ENCODE assay signal across 13 cellular contexts in genomic region chr3:177836671-177837070, GRCh38.
DNase-seq lines count a peak whose midpoint lies in the region; ATAC-seq and TF ChIP-seq lines count a peak whose summit lies in the region.
"Had no signal": no experiment of that assay in that cellular context is flagged by ENCODE, and none has a peak within 500 bp of the region (broad histone marks: within the 10 kb centered on the region; RNA-seq: fewer than 3 reads in every experiment).

No MANE protein-coding gene starts in this region.

- H3K27ac Mint-ChIP-seq in stimulated activated effector memory CD8-positive, alpha-beta T cell treated with anti-CD3 and anti-CD28 coated beads, Interleukin-12 subunit alpha, Interleukin-12 subunit beta, amount 100 ng/mL, for 72 hours: no peak overlapping the region
- no peak overlapping the region for H3K27ac Mint-ChIP-seq in naive thymus-derived CD8-positive, alpha-beta T cell

- H3K36me3 ChIP-seq in body of pancreas (replicated peaks in 1 of 2; ENCODE audit: insufficient read depth in 1 of 2, low read depth in 2 of 2): no peaks in the 10 kb centered on the region
- no peaks in the 10 kb centered on the region for H3K36me3 ChIP-seq in right lobe of liver
- H3K36me3 ChIP-seq: adrenal gland had no signal

- H3K36me3 Mint-ChIP-seq in stimulated activated effector memory CD8-positive, alpha-beta T cell treated with anti-CD3 and anti-CD28 coated beads, Interleukin-12 subunit alpha, Interleukin-12 subunit beta, amount 100 ng/mL, for 72 hours: no peaks in the 10 kb centered on the region
- no peaks in the 10 kb centered on the region for H3K36me3 Mint-ChIP-seq in naive thymus-derived CD8-positive, alpha-beta T cell

- no peak overlapping the region for H3K4me3 Mint-ChIP-seq in stimulated activated effector memory CD8-positive, alpha-beta T cell treated with anti-CD3 and anti-CD28 coated beads, Interleukin-12 subunit alpha, Interleukin-12 subunit beta, amount 100 ng/mL, for 72 hours
- H3K4me3 Mint-ChIP-seq in naive thymus-derived CD8-positive, alpha-beta T cell: no peak overlapping the region

- no peaks in the 10 kb centered on the region for H3K9me3 Mint-ChIP-seq in stimulated activated effector memory CD8-positive, alpha-beta T cell treated with anti-CD3 and anti-CD28 coated beads, Interleukin-12 subunit alpha, Interleukin-12 subunit beta, amount 100 ng/mL, for 72 hours
- H3K9me3 Mint-ChIP-seq in naive thymus-derived CD8-positive, alpha-beta T cell: no peaks in the 10 kb centered on the region

- no peaks in the 10 kb centered on the region for H3K27me3 Mint-ChIP-seq in naive thymus-derived CD8-positive, alpha-beta T cell

- intact Hi-C loops in body of pancreas (cut with DNase I) (no loop called here), right lobe of liver (cut with DNase I) (no loop called here)

- POLR2A ChIA-PET in naive thymus-derived CD8-positive, alpha-beta T cell (lab: Charles Lee): interaction anchor here (0.6 kb wide), 1 partner anchor 248 kb away, joined by 3 read pairs; no protein-coding TSS in a partner anchor

- WGBS in body of pancreas, 2 donors: 33 to 35% methylated on average over 5 of the region's 5 CpGs
- WGBS in right lobe of liver (ENCODE audit: insufficient coverage, low coverage, low lambda C conversion rate, missing lambda C conversion rate): 39% methylated on average over 5 of the region's 5 CpGs

- peak overlapping the region in 1 of 4 donors; percentile 10 for H3K27ac ChIP-seq in body of pancreas
- H3K27ac ChIP-seq in right lobe of liver: no peak overlapping the region
- H3K27ac ChIP-seq: HL-60 had no signal

- no peak for TF ChIP-seq POLR2A in body of pancreas (IDR thresholded peaks at IDR 0.05)
- TF ChIP-seq POLR2A in right lobe of liver (IDR thresholded peaks at IDR 0.05): no peak

- H3K4me3 ChIP-seq in body of pancreas (no peak overlapping the region), right lobe of liver (no peak overlapping the region)
- H3K4me3 ChIP-seq: adrenal gland, skin epidermis had no signal

- ATAC-seq in body of pancreas (peak; percentile 24), right lobe of liver (peak in 3 of 4 donors; percentile 28 to 57 (median 50))
- no peak for ATAC-seq in stimulated activated effector memory CD8-positive, alpha-beta T cell treated with anti-CD3 and anti-CD28 coated beads, Interleukin-12 subunit alpha, Interleukin-12 subunit beta, amount 100 ng/mL, for 72 hours
- ATAC-seq in naive thymus-derived CD8-positive, alpha-beta T cell: no peak

- H3K27me3 ChIP-seq in body of pancreas (no peaks in the 10 kb centered on the region), right lobe of liver (no peaks in the 10 kb centered on the region)
- H3K27me3 ChIP-seq: adrenal gland had no signal

- H3K4me1 Mint-ChIP-seq in stimulated activated effector memory CD8-positive, alpha-beta T cell treated with anti-CD3 and anti-CD28 coated beads, Interleukin-12 subunit alpha, Interleukin-12 subunit beta, amount 100 ng/mL, for 72 hours: no peaks in the 10 kb centered on the region
- H3K4me1 Mint-ChIP-seq in naive thymus-derived CD8-positive, alpha-beta T cell: peaks cover 0 to 8% (median 3%) of the 10 kb centered on the region in 4 donors

- DNase-seq in AG09319 (ENCODE audit: extremely low read depth, low read depth): peak; percentile 48
- peak; percentile 38 for DNase-seq in NCI-H1436 (lab: John Stamatoyannopoulos, UW)
- no peak for DNase-seq in body of pancreas
- DNase-seq in right lobe of liver: no peak
- DNase-seq in NCI-H226: no peak
- DNase-seq in GM19238 (ENCODE audit: insufficient read length, low spot score): no peak
- DNase-seq in stimulated activated effector memory CD8-positive, alpha-beta T cell treated with anti-CD3 and anti-CD28 coated beads, Interleukin-12 subunit alpha, Interleukin-12 subunit beta, amount 100 ng/mL, for 72 hours (ENCODE audit: low spot score in 2 of 2): no peak
- no peak for DNase-seq in naive thymus-derived CD8-positive, alpha-beta T cell
- DNase-seq: GF-D8, NCI-H2081 treated with DMSO at 0.1 percent for 48 hours had no signal

- no peaks in the 10 kb centered on the region for H3K4me1 ChIP-seq in body of pancreas
- peaks cover 0 to 7% (median 0%) of the 10 kb centered on the region in 4 donors for H3K4me1 ChIP-seq in right lobe of liver

- TF ChIP-seq CTCF in AG09319 (IDR thresholded peaks at IDR 0.05; ENCODE audit: low read depth, low read length) (no peak), body of pancreas (IDR thresholded peaks at IDR 0.05) (no peak), right lobe of liver (IDR thresholded peaks at IDR 0.05) (no peak)

- H3K9me3 ChIP-seq in body of pancreas: no peaks in the 10 kb centered on the region
- H3K9me3 ChIP-seq in right lobe of liver: no peaks in the 10 kb centered on the region
- H3K9me3 ChIP-seq: adrenal gland had no signal

Comparison
In these comparisons a context has a peak if more than half of its experiments do, and no peak if none do; other contexts are left out.
1. DNase-seq: peak in AG09319 (single experiment) and NCI-H1436 (single experiment); none in body of pancreas (0 of 4), right lobe of liver (0 of 3), NCI-H226 (single experiment), GM19238 (single experiment), stimulated activated effector memory CD8-positive, alpha-beta T cell treated with anti-CD3 and anti-CD28 coated beads, Interleukin-12 subunit alpha, Interleukin-12 subunit beta, amount 100 ng/mL, for 72 hours (0 of 2) and naive thymus-derived CD8-positive, alpha-beta T cell (0 of 10).
2. ATAC-seq: peak in body of pancreas (single experiment) and right lobe of liver (3 of 4); none in stimulated activated effector memory CD8-positive, alpha-beta T cell treated with anti-CD3 and anti-CD28 coated beads, Interleukin-12 subunit alpha, Interleukin-12 subunit beta, amount 100 ng/mL, for 72 hours (single experiment) and naive thymus-derived CD8-positive, alpha-beta T cell (0 of 2).